Comparison of ENCODE assay signal across 25 cellular contexts in the genomic region with DNA sequence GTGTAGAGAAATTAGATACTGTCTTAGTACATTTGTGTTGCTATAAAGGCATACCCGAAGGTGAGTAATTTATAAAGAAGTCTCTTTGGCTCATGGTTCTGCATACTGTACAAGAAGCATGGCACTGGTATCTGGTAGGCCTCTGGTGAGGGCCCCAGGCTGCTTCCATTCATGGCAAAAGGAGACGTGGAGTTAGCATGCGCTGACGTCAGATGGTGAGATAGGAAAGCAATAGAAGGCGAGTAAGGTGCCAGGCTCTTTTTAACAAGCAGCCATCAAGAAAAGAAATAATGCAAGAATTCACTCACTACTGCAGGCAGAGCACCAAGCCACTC. TPM values are rescaled to one million over a fixed set of nuclear protein-coding genes. Genes with fewer than 3 reads are reported as not detected.
DNase-seq lines count a peak whose midpoint lies in the region; ATAC-seq and TF ChIP-seq lines count a peak whose summit lies in the region.
"Had no signal": no experiment of that assay in that cellular context is flagged by ENCODE, and none has a peak within 500 bp of the region (broad histone marks: within the 10 kb centered on the region; RNA-seq: fewer than 3 reads in every experiment).

No MANE protein-coding gene starts in this region.

- peak overlapping the region; percentile 53 for H3K4me3 Mint-ChIP-seq in Caco-2 (ENCODE audit: unreplicated experiment)
- no peak overlapping the region for H3K4me3 Mint-ChIP-seq in chondrocyte (ENCODE audit: unreplicated experiment)
- H3K4me3 Mint-ChIP-seq: CD4-positive, alpha-beta memory T cell; IgD-negative memory B cell had no signal

- WGBS in stomach, 5 donors = 31 to 59% (median 49%) methylated on average over 5 of the region's 5 CpGs

- H3K4me1 Mint-ChIP-seq in Caco-2 (ENCODE audit: low read depth, unreplicated experiment) (peaks cover 39% of the 10 kb centered on the region), chondrocyte (ENCODE audit: low read depth) (no peaks in the 10 kb centered on the region)
- H3K4me1 Mint-ChIP-seq: CD4-positive, alpha-beta memory T cell; IgD-negative memory B cell had no signal

- H3K36me3 ChIP-seq in Caco-2 (ENCODE audit: control insufficient read depth, insufficient read depth, low read length) = peaks cover 3% of the 10 kb centered on the region
- no peaks in the 10 kb centered on the region for H3K36me3 ChIP-seq in mucosa of descending colon (ENCODE audit: low read depth)
- no peaks in the 10 kb centered on the region for H3K36me3 ChIP-seq in stomach
- H3K36me3 ChIP-seq: BLaER1 treated with 17β-estradiol and CSF1 and Interleukin-3, amounts not matched to agents 10 nM and 100 nM; SJCRH30 had no signal

- peak; percentile 43 for ATAC-seq in mucosa of descending colon
- ATAC-seq: PC-3, SK-N-SH treated with all-trans-retinoic acid at 6 μM for 48 hours had no signal

- POLR2A ChIA-PET in Caco-2 (lab: Charles Lee) = no interaction called here

- no peaks in the 10 kb centered on the region for H3K27me3 ChIP-seq in Caco-2 (replicated peaks; ENCODE audit: control insufficient read depth, insufficient read depth, low read length)
- H3K27me3 ChIP-seq in stomach = no peaks in the 10 kb centered on the region
- H3K27me3 ChIP-seq: BLaER1 treated with 17β-estradiol and CSF1 and Interleukin-3, amounts not matched to agents 10 nM and 100 nM; SJCRH30 had no signal

- TF ChIP-seq CTCF in Caco-2 (IDR thresholded peaks at IDR 0.05; ENCODE audit: insufficient read depth in 1 of 2, low read depth in 1 of 2, low read length in 1 of 2, severe bottlenecking in 1 of 2, unreplicated experiment in 1 of 2) = no peak
- no peak for TF ChIP-seq CTCF in epithelial cell of esophagus (IDR thresholded peaks at IDR 0.05; ENCODE audit: insufficient read depth, low read depth, low read length, missing control alignments)
- no peak for TF ChIP-seq CTCF in mucosa of descending colon (IDR thresholded peaks at IDR 0.05)
- TF ChIP-seq CTCF in stomach (IDR thresholded peaks at IDR 0.05) = no peak
- TF ChIP-seq CTCF in chondrocyte (IDR thresholded peaks at IDR 0.05) = no peak

- H3K27me3 Mint-ChIP-seq in Caco-2 (ENCODE audit: insufficient read depth, unreplicated experiment) = no peaks in the 10 kb centered on the region
- H3K27me3 Mint-ChIP-seq in chondrocyte (ENCODE audit: low read depth) = no peaks in the 10 kb centered on the region
- H3K27me3 Mint-ChIP-seq: CD4-positive, alpha-beta memory T cell; IgD-negative memory B cell had no signal

- BruUV-seq in Caco-2 (replicated peaks; lab: Mats Ljungman, UMichigan) = TSS peak; percentile 92

- H3K9me3 ChIP-seq in Caco-2 (peaks cover 62% of the 10 kb centered on the region), mucosa of descending colon (peaks cover 5% of the 10 kb centered on the region), stomach (peaks cover 0 to 7% (median 3%) of the 10 kb centered on the region in 4 donors)
- H3K9me3 ChIP-seq: SJCRH30 had no signal

- H3K27ac Mint-ChIP-seq in Caco-2 (ENCODE audit: unreplicated experiment) (peak overlapping the region; percentile 91), chondrocyte (ENCODE audit: unreplicated experiment) (no peak overlapping the region)
- H3K27ac Mint-ChIP-seq: CD4-positive, alpha-beta memory T cell; IgD-negative memory B cell had no signal

- TF ChIP-seq EP300 in stomach (IDR thresholded peaks at IDR 0.05) = no peak

- peak overlapping the region; percentile 84 to 94 (median 88) for H3K27ac ChIP-seq in stomach
- H3K27ac ChIP-seq: BLaER1 treated with 17β-estradiol and CSF1 and Interleukin-3, amounts not matched to agents 10 nM and 100 nM; KMS-11; SJCRH30 had no signal

- TF ChIP-seq POLR2A in stomach (IDR thresholded peaks at IDR 0.05) = no peak

- peaks cover 52% of the 10 kb centered on the region for H3K9me3 Mint-ChIP-seq in Caco-2 (ENCODE audit: unreplicated experiment)
- H3K9me3 Mint-ChIP-seq in chondrocyte (ENCODE audit: low read depth) = peaks cover 17% of the 10 kb centered on the region

- intact Hi-C loops in Caco-2 (cut with micrococcal nuclease; ENCODE audit: unreplicated experiment) = loop anchor here (1.0 to 5.0 kb wide), 6 partner anchors 40 to 136 kb away; a partner anchor contains a TSS
- intact Hi-C loops in mucosa of descending colon (cut with DNase I, micrococcal nuclease) = no loop called here
- intact Hi-C loops in stomach (cut with DNase I; ENCODE audit: low total_unique reads) = no loop called here

- H3K4me3 ChIP-seq in Caco-2 (ENCODE audit: low read depth, low read length) (no peak overlapping the region), epithelial cell of esophagus (ENCODE audit: low read length) (no peak overlapping the region), mucosa of descending colon (no peak overlapping the region), stomach (no peak overlapping the region)
- H3K4me3 ChIP-seq: BLaER1 treated with 17β-estradiol and CSF1 and Interleukin-3, amounts not matched to agents 10 nM and 100 nM; SJCRH30 had no signal

- H3K4me1 ChIP-seq in Caco-2 (peaks cover 49% of the 10 kb centered on the region), mucosa of descending colon (ENCODE audit: low read depth) (peaks cover 16% of the 10 kb centered on the region), stomach (peaks cover under 1 to 17% (median 13%) of the 10 kb centered on the region in 4 donors)
- H3K4me1 ChIP-seq: SJCRH30 had no signal

- H3K36me3 Mint-ChIP-seq in Caco-2 (ENCODE audit: insufficient read depth, unreplicated experiment) (peaks cover 33% of the 10 kb centered on the region), chondrocyte (ENCODE audit: low read depth) (no peaks in the 10 kb centered on the region)
- H3K36me3 Mint-ChIP-seq: IgD-negative memory B cell had no signal

- DNase-seq in Caco-2 (no peak), epithelial cell of esophagus (ENCODE audit: low read depth) (peak; percentile 11), mucosa of descending colon (peak in 2 of 3 donors; percentile 35 to 64), stomach (peak; percentile 49), GOT3 (lab: John Stamatoyannopoulos, UW) (no peak), chondrocyte (ENCODE audit: low spot score) (no peak), ecto neural progenitor cell (ENCODE audit: low spot score) (no peak)
- DNase-seq: AML-193; CD4-positive, alpha-beta memory T cell; COR-L47; DMS 273 treated with DMSO at 0.1 percent for 48 hours; DMS79; EL; GDM1; MM.1S; NCI-H2029; NCI-H446; NCI-H524 treated with DMSO at 0.1 percent for 48 hours; NCI-H774; PC-3; SJCRH30 had no signal

- CTCF ChIA-PET in Caco-2 (lab: Charles Lee) = no interaction called here

RNA-seq across cellular contexts. Expression of a gene that starts 38.1 kb away (rescaled TPM):
- total RNA-seq in Caco-2 (2022) (not detected in 2 replicates), mucosa of descending colon (not detected), stomach (not detected), chondrocyte (not detected in 3 replicates)
- polyA plus RNA-seq in stomach = not detected
- total RNA-seq: PC-3 had no signal
- polyA plus RNA-seq: CD4-positive, alpha-beta memory T cell; IgD-negative memory B cell had no signal

RNA-seq across cellular contexts. Expression of a gene that starts 49.8 kb away (rescaled TPM):
- total RNA-seq in Caco-2 (2022) = 0.25 and 0.28 TPM in 2 replicates
- not detected for total RNA-seq in mucosa of descending colon
- total RNA-seq in stomach = not detected
- polyA plus RNA-seq in stomach = not detected
- total RNA-seq in chondrocyte = not detected in 3 replicates
- total RNA-seq: CD4-positive, alpha-beta memory T cell; PC-3; SJCRH30 had no signal
- polyA plus RNA-seq: CD4-positive, alpha-beta memory T cell; IgD-negative memory B cell had no signal

RNA-seq across cellular contexts. Expression of a gene that starts 52.7 kb away (rescaled TPM):
- total RNA-seq in Caco-2 (2022) (96.8 and 115 TPM in 2 replicates), mucosa of descending colon (100 to 1,000 TPM; 110 to 384 (median 308) TPM), stomach (100 to 1,000 TPM in 4 of 5 donors, 10 to 100 TPM in 1; 28.1 to 228 (median 191) TPM), chondrocyte (0.46 to 0.54 TPM (median 0.50 TPM) in 3 replicates)
- polyA plus RNA-seq in stomach = 100 to 1,000 TPM in 2 of 3 donors, 10 to 100 TPM in 1; 35.2 to 883 (median 158) TPM

Comparison
In these comparisons a context has a peak if more than half of its experiments do, and no peak if none do; other contexts are left out.
1. DNase-seq: peak in epithelial cell of esophagus (single experiment), mucosa of descending colon (2 of 3) and stomach (single experiment); none in Caco-2 (0 of 2), GOT3 (single experiment), chondrocyte (single experiment) and ecto neural progenitor cell (single experiment).
2. RNA of a gene that starts 52.7 kb away (total RNA-seq): 110 to 384 TPM in mucosa of descending colon, 28.1 to 228 TPM in stomach and 96.8 to 115 TPM in Caco-2; 0.46 to 0.54 TPM in chondrocyte; every median in the first group is over 10 times any median in the second.